In the genomic region with DNA sequence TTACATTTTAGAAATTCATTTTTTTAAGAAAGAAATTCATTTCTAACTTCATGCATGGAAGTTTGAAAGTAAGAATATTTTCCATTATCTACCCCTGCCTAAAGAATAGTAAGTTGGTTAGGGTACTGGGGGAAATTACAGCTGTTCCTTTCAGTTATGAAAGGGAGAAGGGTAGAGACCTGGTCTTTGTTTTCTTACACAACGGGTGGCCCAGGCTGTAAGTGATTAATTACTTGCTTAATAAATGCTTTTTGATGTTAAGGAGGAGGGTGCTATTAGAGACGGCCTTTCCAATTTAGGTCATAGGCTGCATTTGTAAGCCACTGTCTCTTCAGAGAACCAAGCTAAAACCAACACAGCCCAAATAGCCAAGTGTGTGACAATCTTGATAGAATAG, we compare ENCODE assay signal across 14 cellular contexts. TPM values are rescaled to one million over a fixed set of nuclear protein-coding genes. Genes with fewer than 3 reads are reported as not detected.
A peak's percentile ranks its signal among the peaks of the same experiment; 100 is the strongest.
DNase-seq lines count a peak whose midpoint lies in the region; ATAC-seq and TF ChIP-seq lines count a peak whose summit lies in the region.
"Had no signal": no experiment of that assay in that cellular context is flagged by ENCODE, and none has a peak within 500 bp of the region (broad histone marks: within the 10 kb centered on the region; RNA-seq: fewer than 3 reads in every experiment).

No MANE protein-coding gene starts in this region.

- peaks cover 3% of the 10 kb centered on the region for H3K27me3 Mint-ChIP-seq in brain
- H3K27me3 Mint-ChIP-seq in nephron (ENCODE audit: low read depth), result peaks cover 4% of the 10 kb centered on the region
- H3K27me3 Mint-ChIP-seq in activated CD4-positive, alpha-beta T cell treated with anti-CD3 and anti-CD28 coated beads, Interleukin-2, amount 10 ng/mL, durations not matched to agents 7 days and 5 days, result peaks cover 17% of the 10 kb centered on the region

- no peak overlapping the region for H2AFZ ChIP-seq in neuronal stem cell (ENCODE audit: low read length)

- no peak overlapping the region for H2BK120ac ChIP-seq in neuronal stem cell (ENCODE audit: low read depth, low read length)

- H3K18ac ChIP-seq in neuronal stem cell (ENCODE audit: low read length), result no peak overlapping the region

- H3K27ac ChIP-seq in neuronal stem cell (replicated peaks; ENCODE audit: low read length) (no peak overlapping the region), WERI-Rb-1 (no peak overlapping the region)
- H3K27ac ChIP-seq: vagina had no signal

- ATAC-seq in HG03095 (IDR thresholded peaks at IDR 0.05; ENCODE audit: unreplicated experiment), result no peak

- H3K4me3 Mint-ChIP-seq in brain (peak overlapping the region; percentile 49 to 83 (median 76)), nephron (peak overlapping the region in 1 of 3 experiments; percentile 30)
- H3K4me3 Mint-ChIP-seq in activated CD4-positive, alpha-beta T cell treated with anti-CD3 and anti-CD28 coated beads, Interleukin-2, amount 10 ng/mL, durations not matched to agents 7 days and 5 days, result no peak overlapping the region
- H3K4me3 Mint-ChIP-seq: activated CD4-positive, alpha-beta memory T cell treated with anti-CD3 and anti-CD28 coated beads, Interleukin-2, amount 10 ng/mL, durations not matched to agents 7 days and 5 days had no signal

- CTCF ChIA-PET in activated CD4-positive, alpha-beta T cell treated with anti-CD3 and anti-CD28 coated beads, Interleukin-2, amount 10 ng/mL, durations not matched to agents 7 days and 5 days (lab: Charles Lee), result no interaction called here

- no peaks in the 10 kb centered on the region for H3K27me3 ChIP-seq in neuronal stem cell (ENCODE audit: control insufficient read depth in 3 of 3, insufficient read depth in 3 of 3, low read depth in 1 of 3, low read length in 3 of 3)
- no peaks in the 10 kb centered on the region for H3K27me3 ChIP-seq in WERI-Rb-1 (ENCODE audit: insufficient read depth, low read depth, severe bottlenecking)
- H3K27me3 ChIP-seq: vagina had no signal

- H3K4me3 ChIP-seq in neuronal stem cell (ENCODE audit: low read length in 2 of 2) (no peak overlapping the region), WERI-Rb-1 (ENCODE audit: low read depth, low read length) (no peak overlapping the region)
- H3K4me3 ChIP-seq: vagina had no signal

- no peak overlapping the region for H3K4ac ChIP-seq in neuronal stem cell (ENCODE audit: low read length)

- H3K27ac Mint-ChIP-seq in brain, result peak overlapping the region in 3 of 5 experiments; percentile 92 to 96 (median 95)
- peak overlapping the region; percentile 69 to 84 (median 82) for H3K27ac Mint-ChIP-seq in nephron
- H3K27ac Mint-ChIP-seq in activated CD4-positive, alpha-beta T cell treated with anti-CD3 and anti-CD28 coated beads, Interleukin-2, amount 10 ng/mL, durations not matched to agents 7 days and 5 days, result no peak overlapping the region
- H3K27ac Mint-ChIP-seq: activated CD4-positive, alpha-beta memory T cell treated with anti-CD3 and anti-CD28 coated beads, Interleukin-2, amount 10 ng/mL, durations not matched to agents 7 days and 5 days had no signal

- no peak overlapping the region for H3K14ac ChIP-seq in neuronal stem cell (ENCODE audit: low read length)

- POLR2A ChIA-PET in activated CD4-positive, alpha-beta T cell treated with anti-CD3 and anti-CD28 coated beads, Interleukin-2, amount 10 ng/mL, durations not matched to agents 7 days and 5 days (lab: Charles Lee), result no interaction called here

- H3K9me3 Mint-ChIP-seq in brain (no peaks in the 10 kb centered on the region), nephron (no peaks in the 10 kb centered on the region)
- H3K9me3 Mint-ChIP-seq in activated CD4-positive, alpha-beta T cell treated with anti-CD3 and anti-CD28 coated beads, Interleukin-2, amount 10 ng/mL, durations not matched to agents 7 days and 5 days, result no peaks in the 10 kb centered on the region
- H3K9me3 Mint-ChIP-seq: activated CD4-positive, alpha-beta memory T cell treated with anti-CD3 and anti-CD28 coated beads, Interleukin-2, amount 10 ng/mL, durations not matched to agents 7 days and 5 days had no signal

- H3K79me1 ChIP-seq in neuronal stem cell (ENCODE audit: low read depth, low read length), result peaks cover 1% of the 10 kb centered on the region

- H3K4me1 Mint-ChIP-seq in brain, result peaks cover 99% of the 10 kb centered on the region
- peaks cover 68% of the 10 kb centered on the region for H3K4me1 Mint-ChIP-seq in nephron
- H3K4me1 Mint-ChIP-seq in activated CD4-positive, alpha-beta T cell treated with anti-CD3 and anti-CD28 coated beads, Interleukin-2, amount 10 ng/mL, durations not matched to agents 7 days and 5 days, result no peaks in the 10 kb centered on the region
- H3K4me1 Mint-ChIP-seq: activated CD4-positive, alpha-beta memory T cell treated with anti-CD3 and anti-CD28 coated beads, Interleukin-2, amount 10 ng/mL, durations not matched to agents 7 days and 5 days had no signal

- H2BK5ac ChIP-seq in neuronal stem cell (ENCODE audit: low read length), result no peak overlapping the region

- H3K9ac ChIP-seq in neuronal stem cell (ENCODE audit: low read depth, low read length, poor library complexity), result no peak overlapping the region

- H3K23ac ChIP-seq in neuronal stem cell (ENCODE audit: low read depth, low read length, poor library complexity), result no peak overlapping the region

- TF ChIP-seq CTCF in brain (conservative IDR thresholded peaks at IDR 0.05), result no peak
- no peak for TF ChIP-seq CTCF in nephron (IDR thresholded peaks at IDR 0.05; ENCODE audit: unreplicated experiment in 3 of 3)
- no peak for TF ChIP-seq CTCF in WERI-Rb-1 (IDR thresholded peaks at IDR 0.05; ENCODE audit: low read depth, low read length)

- no peak overlapping the region for H3K4me2 ChIP-seq in neuronal stem cell (ENCODE audit: insufficient read depth, low read length, poor library complexity, severe bottlenecking)

- H4K91ac ChIP-seq in neuronal stem cell (ENCODE audit: low read depth, low read length, poor library complexity), result no peak overlapping the region

- no CpG with 5 or more reads among the region's 2 CpGs for WGBS in neuronal stem cell (ENCODE audit: extremely low coverage in 2 of 2, insufficient read length in 2 of 2, insufficient replicate concordance in 1 of 2), 2 donors

- peaks cover 27 to 34% of the 10 kb centered on the region in 2 donors for H3K4me1 ChIP-seq in neuronal stem cell (ENCODE audit: control insufficient read depth in 2 of 2, insufficient read depth in 1 of 2, low read depth in 1 of 2, low read length in 2 of 2)

- H3K9me3 ChIP-seq in neuronal stem cell (replicated peaks in 1 of 2; ENCODE audit: control insufficient read depth in 2 of 2, insufficient read depth in 1 of 2, low read depth in 1 of 2, low read length in 2 of 2), result peaks cover 0 to 5% of the 10 kb centered on the region in 2 donors
- no peaks in the 10 kb centered on the region for H3K9me3 ChIP-seq in WERI-Rb-1 (ENCODE audit: severe bottlenecking)
- H3K9me3 ChIP-seq: vagina had no signal

- no peak overlapping the region for H4K8ac ChIP-seq in neuronal stem cell (ENCODE audit: low read depth, low read length)

- no peak overlapping the region for H2BK15ac ChIP-seq in neuronal stem cell (ENCODE audit: low read length)

- DNase-seq in COR-L47 (lab: John Stamatoyannopoulos, UW) (peak; percentile 39), NCI-H1417 treated with DMSO at 0.1 percent for 48 hours (lab: John Stamatoyannopoulos, UW) (peak; percentile 88), neuronal stem cell (ENCODE audit: low spot score) (no peak), WERI-Rb-1 (no peak)
- no peak for DNase-seq in activated CD4-positive, alpha-beta T cell treated with anti-CD3 and anti-CD28 coated beads, Interleukin-2, amount 10 ng/mL, durations not matched to agents 7 days and 5 days
- DNase-seq: activated CD4-positive, alpha-beta memory T cell treated with anti-CD3 and anti-CD28 coated beads, Interleukin-2, amount 10 ng/mL, durations not matched to agents 7 days and 5 days; activated effector memory CD4-positive, alpha-beta T cell treated with Interleukin-2 at 50 U/mL for 16 hours; midbrain; posterior cingulate gyrus; T-helper 9 cell had no signal

- H3K36me3 Mint-ChIP-seq in brain (peaks cover 22% of the 10 kb centered on the region), nephron (ENCODE audit: low read depth) (no peaks in the 10 kb centered on the region)
- no peaks in the 10 kb centered on the region for H3K36me3 Mint-ChIP-seq in activated CD4-positive, alpha-beta T cell treated with anti-CD3 and anti-CD28 coated beads, Interleukin-2, amount 10 ng/mL, durations not matched to agents 7 days and 5 days (ENCODE audit: low read depth)

- no peaks in the 10 kb centered on the region for H3K36me3 ChIP-seq in neuronal stem cell (replicated peaks in 1 of 2; ENCODE audit: control insufficient read depth in 2 of 2, insufficient read depth in 2 of 2, low read length in 2 of 2)
- H3K36me3 ChIP-seq in WERI-Rb-1, result no peaks in the 10 kb centered on the region; the same call in 1 of the 2 replicates
- H3K36me3 ChIP-seq: vagina had no signal

- no peak overlapping the region for H2BK12ac ChIP-seq in neuronal stem cell (ENCODE audit: low read length)

- no peak overlapping the region for H2AK5ac ChIP-seq in neuronal stem cell (ENCODE audit: low read depth, low read length)

RNA-seq across cellular contexts. Expression of a gene that starts 12.6 kb away (rescaled TPM):
- 188 TPM for polyA plus RNA-seq in brain (ENCODE audit: insufficient read depth, low read depth, low replicate concordance)
- 43.1 TPM for polyA plus RNA-seq in neuronal stem cell (2013, experiment 1 of 2)
- 43.1 TPM for polyA plus RNA-seq in neuronal stem cell (2013, experiment 2 of 2)
- total RNA-seq in activated CD4-positive, alpha-beta T cell treated with anti-CD3 and anti-CD28 coated beads, Interleukin-2, amount 10 ng/mL, durations not matched to agents 7 days and 5 days, result 1 to 10 TPM; 2.0 TPM

Comparison
In these comparisons a context has a peak if more than half of its experiments do, and no peak if none do; other contexts are left out.
1. DNase-seq: peak in COR-L47 (single experiment) and NCI-H1417 treated with DMSO at 0.1 percent for 48 hours (single experiment); none in neuronal stem cell (single experiment), activated CD4-positive, alpha-beta T cell treated with anti-CD3 and anti-CD28 coated beads, Interleukin-2, amount 10 ng/mL, durations not matched to agents 7 days and 5 days (single experiment) and WERI-Rb-1 (single experiment).